1 cellular context compared by ENCODE assay signal in the genomic region with DNA sequence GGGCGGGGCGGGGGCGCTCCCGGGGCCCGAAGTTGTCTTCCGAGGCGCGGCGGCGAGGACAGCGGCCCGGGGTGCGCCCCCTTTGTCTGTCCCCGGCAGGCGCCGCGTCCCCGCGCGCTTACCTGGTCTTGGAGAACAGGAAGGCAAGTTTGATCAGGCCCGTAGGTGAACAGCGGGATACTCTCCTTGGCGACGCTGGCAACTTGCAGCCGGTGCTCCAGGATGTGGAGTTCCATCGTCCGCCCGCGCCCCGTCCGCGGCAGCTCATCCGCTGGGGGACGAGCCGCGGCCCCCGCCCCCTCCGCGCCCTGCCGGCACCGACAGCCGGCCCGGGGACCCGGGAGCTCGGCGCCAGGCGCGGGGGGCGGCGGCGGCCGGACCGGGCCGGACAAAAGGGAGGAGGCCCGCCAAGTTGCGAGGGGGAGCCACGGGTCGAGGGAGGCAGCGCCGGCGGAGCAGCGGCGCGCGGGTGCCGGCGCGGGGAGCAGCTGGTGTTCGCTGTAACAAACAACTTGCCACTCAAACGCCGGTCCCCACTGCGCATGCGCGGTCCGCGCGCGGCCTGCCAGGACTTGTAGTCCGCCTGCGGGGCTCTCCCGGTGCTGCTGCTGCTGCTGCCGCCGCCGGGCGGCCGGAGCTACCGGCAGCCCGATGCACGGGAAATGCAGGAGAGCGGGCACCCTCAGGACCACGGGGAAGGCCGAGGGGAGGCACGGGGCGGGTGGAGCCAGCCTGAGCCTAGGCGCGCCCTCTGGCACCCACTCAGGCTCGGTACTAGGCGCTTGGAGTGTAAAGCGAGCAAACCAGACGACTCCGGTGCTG.
TF ChIP-seq lines count a peak whose summit lies in the region.

No MANE protein-coding gene starts in this region.

TF ChIP-seq in PFSK-1, 5 proteins besides CTCF, POLR2A, EP300 and RAD21:
- TF ChIP-seq SIN3A (IDR thresholded peaks at IDR 0.05; ENCODE audit: borderline replicate concordance, insufficient read depth, low read length) (no peak; the same call in 1 of the 2 replicates), POLR2AphosphoS5 (IDR thresholded peaks at IDR 0.05; ENCODE audit: low read depth, low read length) (peak; percentile 65)
